Comparison of ENCODE assay signal across 20 cellular contexts in genomic region chr1:160325252-160325651, GRCh38. TPM values are rescaled to one million over a fixed set of nuclear protein-coding genes. Genes with fewer than 3 reads are reported as not detected.
DNase-seq lines count a peak whose midpoint lies in the region; ATAC-seq and TF ChIP-seq lines count a peak whose summit lies in the region.
"Had no signal": no experiment of that assay in that cellular context is flagged by ENCODE, and none has a peak within 500 bp of the region (broad histone marks: within the 10 kb centered on the region; RNA-seq: fewer than 3 reads in every experiment).

No MANE protein-coding gene starts in this region.

- H4K20me1 ChIP-seq in smooth muscle cell (ENCODE audit: low read depth): peaks cover 100% of the 10 kb centered on the region

- H3K27me3 ChIP-seq in smooth muscle cell (ENCODE audit: low read depth): no peaks in the 10 kb centered on the region
- H3K27me3 ChIP-seq: adrenal gland, BLaER1, cardiac muscle cell had no signal

- no peak for ATAC-seq in GM18868 (IDR thresholded peaks at IDR 0.05; ENCODE audit: unreplicated experiment)

- H3F3A ChIP-seq in smooth muscle cell (ENCODE audit: low read depth): peaks cover 12% of the 10 kb centered on the region

- H3K27ac ChIP-seq in smooth muscle cell (ENCODE audit: low read depth): peak overlapping the region; percentile 0
- H3K27ac ChIP-seq: adrenal gland, BLaER1, cardiac muscle cell had no signal

- over 99% methylated on average over 4 of the region's 4 CpGs for WGBS in smooth muscle cell (ENCODE audit: low lambda C conversion rate)

- H3K36me3 ChIP-seq in smooth muscle cell (ENCODE audit: low read depth): peaks cover 48% of the 10 kb centered on the region

- DNase-seq in NCI-H2171 treated with DMSO at 0.1 percent for 48 hours (lab: John Stamatoyannopoulos, UW) (peak; percentile 48), NCI-H2171 (lab: John Stamatoyannopoulos, UW) (no peak), NCI-H146 treated with DMSO at 0.1 percent for 48 hours (lab: John Stamatoyannopoulos, UW; ENCODE audit: unreplicated experiment) (peak; percentile 94), NCI-H510A (lab: John Stamatoyannopoulos, UW) (peak; percentile 83), smooth muscle cell (lab: John Stamatoyannopoulos, UW; ENCODE audit: unreplicated experiment) (no peak), AG08396 (ENCODE audit: low spot score) (no peak)
- DNase-seq in activated CD4-positive, CD25-positive, alpha-beta regulatory T cell (lab: John Stamatoyannopoulos, UW): no peak
- DNase-seq: 8988T; activated CD4-positive, alpha-beta T cell treated with anti-CD3 and anti-CD28 coated beads, Interleukin-2, amount 50 U/mL, for 48 hours; adrenal gland; foreskin melanocyte; NCI-H446 treated with DMSO at 0.1 percent for 48 hours; OCI-M1; SHP77 treated with DMSO at 0.1 percent for 48 hours; small intestine; stimulated activated CD4-positive, alpha-beta T cell treated with anti-CD3 and anti-CD28 coated beads, Interleukin-4, amount 100 ng/mL, for 24 hours had no signal

- H3K9me3 ChIP-seq in smooth muscle cell (replicated peaks; ENCODE audit: low read depth): no peaks in the 10 kb centered on the region
- H3K9me3 ChIP-seq: adrenal gland, BLaER1 had no signal

- no peak overlapping the region for H3K4me2 ChIP-seq in smooth muscle cell
- H3K4me2 ChIP-seq: BLaER1 had no signal

- no peak overlapping the region for H2AFZ ChIP-seq in smooth muscle cell (ENCODE audit: low read depth)

- H3K9ac ChIP-seq in smooth muscle cell (ENCODE audit: low read depth): no peak overlapping the region
- H3K9ac ChIP-seq: BLaER1 had no signal

- peaks cover 97% of the 10 kb centered on the region for H3K79me2 ChIP-seq in smooth muscle cell (ENCODE audit: low read depth)

- H3K4me1 ChIP-seq in smooth muscle cell (ENCODE audit: low read depth): no peaks in the 10 kb centered on the region
- H3K4me1 ChIP-seq: BLaER1 had no signal

- H3K4me3 ChIP-seq in smooth muscle cell: no peak overlapping the region
- H3K4me3 ChIP-seq: adrenal gland, BLaER1, cardiac muscle cell had no signal

- TF ChIP-seq CTCF in smooth muscle cell (IDR thresholded peaks at IDR 0.05; ENCODE audit: borderline replicate concordance, insufficient read depth, poor library complexity, severe bottlenecking): no peak

RNA-seq across cellular contexts. Expression of gene COPA, which starts 17.8 kb away (rescaled TPM):
- 171 and 197 TPM in 2 replicates for total RNA-seq in smooth muscle cell
- 182 and 196 TPM in 2 replicates for polyA plus RNA-seq in smooth muscle cell

RNA-seq across cellular contexts. Expression of gene NCSTN, which starts 17.9 kb away (rescaled TPM):
- 67.4 and 73.4 TPM in 2 replicates for total RNA-seq in smooth muscle cell
- 67.6 and 81.4 TPM in 2 replicates for polyA plus RNA-seq in smooth muscle cell

RNA-seq across cellular contexts. Expression of gene PEX19, which starts 40.3 kb away (rescaled TPM):
- 40.2 and 47.1 TPM in 2 replicates for total RNA-seq in smooth muscle cell
- 29.2 and 34.5 TPM in 2 replicates for polyA plus RNA-seq in smooth muscle cell

RNA-seq across cellular contexts. Expression of gene NHLH1, which starts 41.6 kb away (rescaled TPM):
- 0.99 TPM in 1 of 2 replicates, not detected in the other for total RNA-seq in smooth muscle cell
- polyA plus RNA-seq in smooth muscle cell: 0.27 and 0.46 TPM in 2 replicates
- total RNA-seq: epithelial cell of proximal tubule had no signal
- polyA plus RNA-seq: cardiac muscle cell had no signal

Comparison
In these comparisons a context has a peak if more than half of its experiments do, and no peak if none do; other contexts are left out.
1. DNase-seq: peak in NCI-H2171 treated with DMSO at 0.1 percent for 48 hours (single experiment), NCI-H146 treated with DMSO at 0.1 percent for 48 hours (single experiment) and NCI-H510A (single experiment); none in NCI-H2171 (single experiment), smooth muscle cell (single experiment), AG08396 (single experiment) and activated CD4-positive, CD25-positive, alpha-beta regulatory T cell (0 of 4).